33 cellular contexts compared by ENCODE assay signal in the genomic region with DNA sequence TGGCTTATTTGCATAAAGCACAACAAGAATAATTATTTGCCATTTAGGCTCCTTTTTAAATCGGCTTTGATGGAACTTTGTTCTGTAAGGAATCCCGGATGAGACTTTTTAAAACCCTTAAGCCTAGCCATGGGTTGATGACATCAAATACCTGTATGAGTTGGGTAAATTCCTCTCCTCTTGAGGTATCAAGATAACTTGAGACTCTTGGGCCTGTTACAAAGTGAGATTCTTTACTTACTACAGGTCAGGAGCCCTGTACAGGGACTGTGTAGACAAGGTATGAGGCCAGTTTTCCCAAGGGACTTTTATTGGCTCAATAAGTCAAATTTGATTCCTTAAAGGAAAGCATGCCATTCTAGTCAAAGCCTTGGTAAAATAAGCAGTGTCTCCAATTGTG.
"Had no signal": no experiment of that assay in that cellular context is flagged by ENCODE, and none has a peak within 500 bp of the region (broad histone marks: within the 10 kb centered on the region; RNA-seq: fewer than 3 reads in every experiment).

No MANE protein-coding gene starts in this region.

- DNase-seq: activated effector memory CD4-positive, alpha-beta T cell treated with anti-CD3 and anti-CD28 coated beads, Interleukin-2, amount 50 U/mL, for 16 hours; activated effector memory CD4-positive, alpha-beta T cell treated with Interleukin-2 at 50 U/mL for 16 hours; activated gamma-delta T cell; activated gamma-delta T cell treated with Interleukin-2 at 50 U/mL for 16 hours; activated naive CD4-positive, alpha-beta T cell; activated naive CD4-positive, alpha-beta T cell treated with anti-CD3 and anti-CD28 coated beads for 36 hours; activated naive CD4-positive, alpha-beta T cell treated with anti-CD3 and anti-CD28 coated beads, Interleukin-2, amount 10 ng/mL, durations not matched to agents 7 days and 5 days; activated naive CD4-positive, alpha-beta T cell treated with anti-CD3 and anti-CD28 coated beads, Interleukin-2, amount 50 U/mL, for 16 hours; activated naive CD4-positive, alpha-beta T cell treated with Interleukin-2 at 50 U/mL for 16 hours; activated naive CD8-positive, alpha-beta T cell treated with anti-CD3 and anti-CD28 coated beads for 36 hours; activated naive CD8-positive, alpha-beta T cell treated with anti-CD3 and anti-CD28 coated beads, Interleukin-2, amount 10 ng/mL, durations not matched to agents 7 days and 5 days; activated naive CD8-positive, alpha-beta T cell treated with anti-CD3 and anti-CD28 coated beads, Interleukin-2, amount 50 U/mL, for 24 hours; activated T-cell treated with anti-CD3 and anti-CD28 coated beads for 4 hours; activated T-cell treated with anti-CD3 and anti-CD28 coated beads, Interleukin-2, amount 50 U/mL, for 1 hour; activated T-cell treated with anti-CD3 and anti-CD28 coated beads, Interleukin-2, amount 50 U/mL, for 24 hours; activated T-cell treated with anti-CD3 and anti-CD28 coated beads, Interleukin-2, amount 50 U/mL, for 4 hours; activated T-cell treated with anti-CD3 and anti-CD28 coated beads, Interleukin-2, amount 50 U/mL, for 48 hours; activated T-cell treated with anti-CD3 and anti-CD28 coated beads, Interleukin-2, amount 50 U/mL, for 72 hours; adrenal gland; amniotic stem cell; amygdala; anterior cingulate cortex; aorta; body of pancreas; brain microvascular endothelial cell; caudate nucleus; central memory CD4-positive, alpha-beta T cell; cerebellar nuclear complex had no signal

- H3K4me3 ChIP-seq: adrenal gland, ascending aorta, body of pancreas, breast epithelium, cardiac muscle cell had no signal

- H3K4me1 ChIP-seq: ascending aorta, body of pancreas had no signal

- H3K27ac ChIP-seq: adrenal gland, ascending aorta, body of pancreas, brain microvascular endothelial cell, breast epithelium, cardiac muscle cell had no signal

- H3K27me3 ChIP-seq: adrenal gland, ascending aorta, body of pancreas, brain microvascular endothelial cell, breast epithelium, cardiac muscle cell had no signal

- H3K9me3 ChIP-seq: adrenal gland, ascending aorta, body of pancreas, breast epithelium had no signal

- H3K36me3 ChIP-seq: adrenal gland, ascending aorta, brain microvascular endothelial cell, breast epithelium, cardiac muscle cell had no signal

- ATAC-seq: activated naive CD4-positive, alpha-beta T cell treated with anti-CD3 and anti-CD28 coated beads, Interleukin-2, amount 50 U/mL, for 72 hours; activated naive CD8-positive, alpha-beta T cell treated with anti-CD3 and anti-CD28 coated beads, Interleukin-2, amount 50 U/mL, for 24 hours; activated T-cell treated with anti-CD3 and anti-CD28 coated beads, Interleukin-2, amount 50 U/mL, for 4 hours; activated T-cell treated with anti-CD3 and anti-CD28 coated beads, Interleukin-2, amount 50 U/mL, for 72 hours; activated T-helper 17 cell treated with anti-CD3 and anti-CD28 coated beads, Interleukin-2, amount 50 U/mL, for 72 hours; body of pancreas had no signal
